33 cellular contexts compared by ENCODE assay signal in genomic region chr6:74677463-74677862, GRCh38.
"Had no signal": no experiment of that assay in that cellular context is flagged by ENCODE, and none has a peak within 500 bp of the region (broad histone marks: within the 10 kb centered on the region; RNA-seq: fewer than 3 reads in every experiment).

No MANE protein-coding gene starts in this region.

- H3K4me3 ChIP-seq: adrenal gland, ascending aorta, body of pancreas, breast epithelium, cardiac muscle cell had no signal

- DNase-seq: activated effector memory CD4-positive, alpha-beta T cell treated with anti-CD3 and anti-CD28 coated beads, Interleukin-2, amount 50 U/mL, for 16 hours; activated effector memory CD4-positive, alpha-beta T cell treated with Interleukin-2 at 50 U/mL for 16 hours; activated gamma-delta T cell; activated gamma-delta T cell treated with Interleukin-2 at 50 U/mL for 16 hours; activated naive CD4-positive, alpha-beta T cell; activated naive CD4-positive, alpha-beta T cell treated with anti-CD3 and anti-CD28 coated beads for 36 hours; activated naive CD4-positive, alpha-beta T cell treated with anti-CD3 and anti-CD28 coated beads, Interleukin-2, amount 10 ng/mL, durations not matched to agents 7 days and 5 days; activated naive CD4-positive, alpha-beta T cell treated with anti-CD3 and anti-CD28 coated beads, Interleukin-2, amount 50 U/mL, for 16 hours; activated naive CD4-positive, alpha-beta T cell treated with Interleukin-2 at 50 U/mL for 16 hours; activated naive CD8-positive, alpha-beta T cell treated with anti-CD3 and anti-CD28 coated beads for 36 hours; activated naive CD8-positive, alpha-beta T cell treated with anti-CD3 and anti-CD28 coated beads, Interleukin-2, amount 10 ng/mL, durations not matched to agents 7 days and 5 days; activated naive CD8-positive, alpha-beta T cell treated with anti-CD3 and anti-CD28 coated beads, Interleukin-2, amount 50 U/mL, for 24 hours; activated T-cell treated with anti-CD3 and anti-CD28 coated beads, Interleukin-2, amount 50 U/mL, for 24 hours; activated T-cell treated with anti-CD3 and anti-CD28 coated beads, Interleukin-2, amount 50 U/mL, for 4 hours; activated T-cell treated with anti-CD3 and anti-CD28 coated beads, Interleukin-2, amount 50 U/mL, for 48 hours; activated T-cell treated with anti-CD3 and anti-CD28 coated beads, Interleukin-2, amount 50 U/mL, for 72 hours; adrenal gland; amniotic stem cell; amygdala; anterior cingulate cortex; aorta; body of pancreas; brain microvascular endothelial cell; caudate nucleus; central memory CD4-positive, alpha-beta T cell; cerebellar nuclear complex had no signal

- H3K36me3 ChIP-seq: adrenal gland, ascending aorta, brain microvascular endothelial cell, breast epithelium, cardiac muscle cell had no signal

- ATAC-seq: activated naive CD4-positive, alpha-beta T cell treated with anti-CD3 and anti-CD28 coated beads, Interleukin-2, amount 50 U/mL, for 72 hours; activated naive CD8-positive, alpha-beta T cell treated with anti-CD3 and anti-CD28 coated beads, Interleukin-2, amount 50 U/mL, for 24 hours; activated T-cell treated with anti-CD3 and anti-CD28 coated beads, Interleukin-2, amount 50 U/mL, for 4 hours; activated T-cell treated with anti-CD3 and anti-CD28 coated beads, Interleukin-2, amount 50 U/mL, for 72 hours; activated T-helper 17 cell treated with anti-CD3 and anti-CD28 coated beads, Interleukin-2, amount 50 U/mL, for 72 hours; body of pancreas had no signal

- FAIRE-seq: astrocyte, bronchial epithelial cell had no signal

- H3K4me1 ChIP-seq: adrenal gland, ascending aorta, body of pancreas, breast epithelium had no signal

- H3K9me3 ChIP-seq: adrenal gland, body of pancreas, breast epithelium had no signal

- H3K27ac ChIP-seq: adrenal gland, ascending aorta, body of pancreas, brain microvascular endothelial cell, breast epithelium, cardiac muscle cell had no signal
